Comparison of ENCODE assay signal across 8 cellular contexts in the genomic region with DNA sequence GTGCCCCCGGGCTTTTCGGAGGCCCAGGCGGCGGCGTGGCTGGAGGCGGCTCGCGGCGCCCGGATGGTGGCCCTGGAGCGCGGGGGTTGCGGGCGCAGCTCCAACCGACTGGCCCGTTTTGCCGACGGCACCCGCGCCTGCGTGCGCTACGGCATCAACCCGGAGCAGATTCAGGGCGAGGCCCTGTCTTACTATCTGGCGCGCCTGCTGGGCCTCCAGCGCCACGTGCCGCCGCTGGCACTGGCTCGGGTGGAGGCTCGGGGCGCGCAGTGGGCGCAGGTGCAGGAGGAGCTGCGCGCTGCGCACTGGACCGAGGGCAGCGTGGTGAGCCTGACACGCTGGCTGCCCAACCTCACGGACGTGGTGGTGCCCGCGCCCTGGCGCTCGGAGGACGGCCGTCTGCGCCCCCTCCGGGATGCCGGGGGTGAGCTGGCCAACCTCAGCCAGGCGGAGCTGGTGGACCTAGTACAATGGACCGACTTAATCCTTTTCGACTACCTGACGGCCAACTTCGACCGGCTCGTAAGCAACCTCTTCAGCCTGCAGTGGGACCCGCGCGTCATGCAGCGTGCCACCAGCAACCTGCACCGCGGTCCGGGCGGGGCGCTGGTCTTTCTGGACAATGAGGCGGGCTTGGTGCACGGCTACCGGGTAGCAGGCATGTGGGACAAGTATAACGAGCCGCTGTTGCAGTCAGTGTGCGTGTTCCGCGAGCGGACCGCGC. TPM values are rescaled to one million over a fixed set of nuclear protein-coding genes. Genes with fewer than 3 reads are reported as not detected.
DNase-seq lines count a peak whose midpoint lies in the region; ATAC-seq and TF ChIP-seq lines count a peak whose summit lies in the region.

No MANE protein-coding gene starts in this region.

- H3K27me3 ChIP-seq in Caco-2 (replicated peaks; ENCODE audit: control insufficient read depth, insufficient read depth, low read length) (no peaks in the 10 kb centered on the region), SU-DHL-6 (ENCODE audit: low read length) (no peaks in the 10 kb centered on the region), tibial nerve (peaks cover 0 to 6% of the 10 kb centered on the region in 2 donors)

- H3K27me3 Mint-ChIP-seq in Caco-2 (ENCODE audit: insufficient read depth, unreplicated experiment) (no peaks in the 10 kb centered on the region), endothelial cell (ENCODE audit: unreplicated experiment) (peaks cover 12% of the 10 kb centered on the region)

- DNase-seq in Caco-2 (peak; percentile 57 to 62), endothelial cell (ENCODE audit: low spot score) (peak; percentile 55), mucosa of descending colon (peak in 2 of 3 donors; percentile 38 to 46), tibial nerve (ENCODE audit: low spot score in 2 of 2) (no peak), GF-D8 (lab: John Stamatoyannopoulos, UW) (no peak)

- no peaks in the 10 kb centered on the region for H3K9me2 ChIP-seq in SU-DHL-6 (replicated peaks; ENCODE audit: insufficient read depth, low read length)

- H2AFZ ChIP-seq in SU-DHL-6 (ENCODE audit: low read depth, low read length, severe bottlenecking): no peak overlapping the region

- H3K36me3 Mint-ChIP-seq in Caco-2 (ENCODE audit: insufficient read depth, unreplicated experiment): peaks cover 6% of the 10 kb centered on the region
- H3K36me3 Mint-ChIP-seq in endothelial cell (ENCODE audit: low read depth, unreplicated experiment): peaks cover 6% of the 10 kb centered on the region

- H3K36me3 ChIP-seq in Caco-2 (ENCODE audit: control insufficient read depth, insufficient read depth, low read length): no peaks in the 10 kb centered on the region
- H3K36me3 ChIP-seq in SU-DHL-6 (ENCODE audit: low read length): no peaks in the 10 kb centered on the region
- H3K36me3 ChIP-seq in mucosa of descending colon (ENCODE audit: low read depth): no peaks in the 10 kb centered on the region
- H3K36me3 ChIP-seq in tibial nerve: no peaks in the 10 kb centered on the region

- H3K79me2 ChIP-seq in SU-DHL-6 (ENCODE audit: insufficient read depth, low read length): no peaks in the 10 kb centered on the region

- H3K27ac Mint-ChIP-seq in Caco-2 (ENCODE audit: unreplicated experiment) (peak overlapping the region; percentile 63), endothelial cell (ENCODE audit: unreplicated experiment) (no peak overlapping the region)

- H3K4me1 ChIP-seq in Caco-2 (peaks cover 26% of the 10 kb centered on the region), mucosa of descending colon (ENCODE audit: low read depth) (peaks cover 13% of the 10 kb centered on the region), tibial nerve (peaks cover 0 to 42% (median 21%) of the 10 kb centered on the region in 4 donors)

- TF ChIP-seq CTCF in Caco-2 (IDR thresholded peaks at IDR 0.05; ENCODE audit: insufficient read depth in 1 of 2, low read depth in 1 of 2, low read length in 1 of 2, severe bottlenecking in 1 of 2, unreplicated experiment in 1 of 2) (no peak), SU-DHL-6 (IDR thresholded peaks at IDR 0.05; ENCODE audit: insufficient read depth, low read length, poor library complexity, severe bottlenecking) (no peak), endothelial cell (IDR thresholded peaks at IDR 0.05; ENCODE audit: unreplicated experiment) (no peak), mucosa of descending colon (IDR thresholded peaks at IDR 0.05) (no peak), tibial nerve (IDR thresholded peaks at IDR 0.05) (no peak)

- peak overlapping the region; percentile 81 for H3K4me3 Mint-ChIP-seq in Caco-2 (ENCODE audit: unreplicated experiment)
- peak overlapping the region; percentile 94 for H3K4me3 Mint-ChIP-seq in endothelial cell (ENCODE audit: unreplicated experiment)

- no peaks in the 10 kb centered on the region for H3F3A ChIP-seq in SU-DHL-6 (ENCODE audit: insufficient read depth)

- no TSS peak for BruUV-seq in Caco-2 (replicated peaks; lab: Mats Ljungman, UMichigan)

- H3K9me3 ChIP-seq in Caco-2 (no peaks in the 10 kb centered on the region), SU-DHL-6 (ENCODE audit: insufficient read depth, low read length) (no peaks in the 10 kb centered on the region), mucosa of descending colon (no peaks in the 10 kb centered on the region), tibial nerve (no peaks in the 10 kb centered on the region)

- no peaks in the 10 kb centered on the region for H4K20me1 ChIP-seq in SU-DHL-6 (ENCODE audit: low read depth, low read length)

- CTCF ChIA-PET in Caco-2 (lab: Charles Lee): interaction anchor here (0.6 to 3.5 kb wide), 6 partner anchors 111 to 874 kb away, joined by 3 to 22 read pairs (median 4); no protein-coding TSS in a partner anchor

- TF ChIP-seq POLR2A in tibial nerve (IDR thresholded peaks at IDR 0.05): no peak

- POLR2A ChIA-PET in Caco-2 (lab: Charles Lee): interaction anchor here (1.2 kb wide), 1 partner anchor 203 kb away, joined by 5 read pairs; no protein-coding TSS in a partner anchor

- no peak overlapping the region for H3K27ac ChIP-seq in SU-DHL-6 (ENCODE audit: low read depth, low read length)
- H3K27ac ChIP-seq in tibial nerve: peak overlapping the region in 1 of 4 donors; percentile 85

- ATAC-seq in GM19324 (IDR thresholded peaks at IDR 0.05; ENCODE audit: low FRiP score, unreplicated experiment): peak; percentile 31
- ATAC-seq in HG03442 (IDR thresholded peaks at IDR 0.05; ENCODE audit: unreplicated experiment): peak; percentile 30
- ATAC-seq in mucosa of descending colon: peak; percentile 37

- TF ChIP-seq EP300 in tibial nerve (IDR thresholded peaks at IDR 0.05): no peak

- no peak overlapping the region for H3K9ac ChIP-seq in SU-DHL-6 (ENCODE audit: low read length)

- H3K9me3 Mint-ChIP-seq in Caco-2 (ENCODE audit: unreplicated experiment) (no peaks in the 10 kb centered on the region), endothelial cell (ENCODE audit: unreplicated experiment) (no peaks in the 10 kb centered on the region)

- H3K4me1 Mint-ChIP-seq in Caco-2 (ENCODE audit: low read depth, unreplicated experiment) (peaks cover 20% of the 10 kb centered on the region), endothelial cell (ENCODE audit: unreplicated experiment) (peaks cover 33% of the 10 kb centered on the region)

- 0% methylated on average over 13 to 43 of the region's 80 CpGs for WGBS in tibial nerve, 2 donors

- intact Hi-C loops in Caco-2 (cut with micrococcal nuclease; ENCODE audit: unreplicated experiment): loop anchor here (1.0 to 5.0 kb wide), 7 partner anchors 43 to 858 kb away; partner anchors contain the start of gene TRIM44
- intact Hi-C loops in mucosa of descending colon (cut with DNase I, micrococcal nuclease): loop anchor here in 1 of 2 donors (5.0 kb wide), 1 partner anchor 648 kb away; no protein-coding TSS in a partner anchor

- H3K4me2 ChIP-seq in SU-DHL-6 (ENCODE audit: low read depth, low read length, poor library complexity, severe bottlenecking): peak overlapping the region; percentile 15

- H3K4me3 ChIP-seq in Caco-2 (ENCODE audit: low read depth, low read length) (peak overlapping the region; percentile 61), SU-DHL-6 (ENCODE audit: insufficient read depth, low read length, poor library complexity, severe bottlenecking) (no peak overlapping the region), mucosa of descending colon (no peak overlapping the region), tibial nerve (peak overlapping the region; percentile 53 to 78 (median 56))

RNA-seq across cellular contexts. Expression of gene FJX1, which starts 0.9 kb away (rescaled TPM):
- total RNA-seq in Caco-2 (2022) (12.0 and 14.4 TPM in 2 replicates), endothelial cell (ENCODE audit: unreplicated experiment) (34.3 TPM), mucosa of descending colon (1 to 10 TPM in 1 of 3 donors, under 1 TPM in 2; 0.36 to 1.7 (median 0.84) TPM), tibial nerve (1 to 10 TPM; 1.5 to 7.2 (median 4.9) TPM)

RNA-seq across cellular contexts. Expression of gene TRIM44, which starts 43.4 kb away (rescaled TPM):
- total RNA-seq in Caco-2 (2022): 74.6 and 81.4 TPM in 2 replicates
- total RNA-seq in endothelial cell (ENCODE audit: unreplicated experiment): 48.6 TPM
- total RNA-seq in mucosa of descending colon: 10 to 100 TPM; 43.0 to 83.6 (median 43.9) TPM
- total RNA-seq in tibial nerve: 10 to 100 TPM; 22.3 to 46.7 (median 39.5) TPM

Comparison
In these comparisons a context has a peak if more than half of its experiments do, and no peak if none do; other contexts are left out.
1. DNase-seq: peak in Caco-2 (2 of 2), endothelial cell (single experiment) and mucosa of descending colon (2 of 3); none in tibial nerve (0 of 2) and GF-D8 (single experiment).
2. H3K4me3 ChIP-seq: peak in Caco-2 (single experiment) and tibial nerve (4 of 4); none in SU-DHL-6 (single experiment) and mucosa of descending colon (single experiment).
3. Peak in every context shown above with its lines, with median percentiles within 50 percentile points of each other: ATAC-seq.